In genomic region chr7:16695621-16696237, GRCh38 we compare ENCODE assay signal across 8 cellular contexts. TPM values are rescaled to one million over a fixed set of nuclear protein-coding genes. Genes with fewer than 3 reads are reported as not detected.
DNase-seq lines count a peak whose midpoint lies in the region; FAIRE-seq and TF ChIP-seq lines count a peak whose summit lies in the region.

No MANE protein-coding gene starts in this region.

- no peak overlapping the region for H3K4me3 ChIP-seq in bronchial epithelial cell (ENCODE audit: low read depth, low read length)

- TF ChIP-seq CTCF in bronchial epithelial cell (IDR thresholded peaks at IDR 0.05; ENCODE audit: insufficient read depth, low read length, severe bottlenecking) = peak; percentile 36

- peaks cover 53% of the 10 kb centered on the region for H3K36me3 Mint-ChIP-seq in activated CD4-positive, alpha-beta memory T cell treated with anti-CD3 and anti-CD28 coated beads, Interleukin-2, amount 10 ng/mL, durations not matched to agents 7 days and 5 days (ENCODE audit: low read depth)

- CTCF ChIA-PET in activated CD4-positive, alpha-beta memory T cell treated with anti-CD3 and anti-CD28 coated beads, Interleukin-2, amount 10 ng/mL, durations not matched to agents 7 days and 5 days (lab: Charles Lee) = interaction anchor here (0.7 to 1.6 kb wide), 5 partner anchors 8 to 224 kb away, joined by 3 to 8 read pairs (median 5); partner anchors contain the start of gene TSPAN13

- no peaks in the 10 kb centered on the region for H3K27me3 ChIP-seq in bronchial epithelial cell (ENCODE audit: control insufficient read depth, insufficient read depth, low read length)

- H3K27me3 Mint-ChIP-seq in activated CD4-positive, alpha-beta memory T cell treated with anti-CD3 and anti-CD28 coated beads, Interleukin-2, amount 10 ng/mL, durations not matched to agents 7 days and 5 days = no peaks in the 10 kb centered on the region

- no peak for FAIRE-seq in bronchial epithelial cell (lab: Jason Lieb, UNC)

- H3K36me3 ChIP-seq in bronchial epithelial cell (ENCODE audit: control insufficient read depth, insufficient read depth, low read length) = peaks cover 22% of the 10 kb centered on the region

- POLR2A ChIA-PET in activated CD4-positive, alpha-beta memory T cell treated with anti-CD3 and anti-CD28 coated beads, Interleukin-2, amount 10 ng/mL, durations not matched to agents 7 days and 5 days (lab: Charles Lee) = interaction anchor here (1.1 kb wide), 1 partner anchor 50 kb away, joined by 3 read pairs; the partner anchor contains the start of gene ANKMY2

- no peaks in the 10 kb centered on the region for H3K4me1 Mint-ChIP-seq in activated CD4-positive, alpha-beta memory T cell treated with anti-CD3 and anti-CD28 coated beads, Interleukin-2, amount 10 ng/mL, durations not matched to agents 7 days and 5 days

- H3K27ac Mint-ChIP-seq in activated CD4-positive, alpha-beta memory T cell treated with anti-CD3 and anti-CD28 coated beads, Interleukin-2, amount 10 ng/mL, durations not matched to agents 7 days and 5 days = no peak overlapping the region

- no peak overlapping the region for H3K4me3 Mint-ChIP-seq in activated CD4-positive, alpha-beta memory T cell treated with anti-CD3 and anti-CD28 coated beads, Interleukin-2, amount 10 ng/mL, durations not matched to agents 7 days and 5 days

- no peaks in the 10 kb centered on the region for H3K9me3 Mint-ChIP-seq in activated CD4-positive, alpha-beta memory T cell treated with anti-CD3 and anti-CD28 coated beads, Interleukin-2, amount 10 ng/mL, durations not matched to agents 7 days and 5 days

- intact Hi-C loops in posterior cingulate gyrus (cut with DNase I) = loop anchor here (10.0 kb wide), 1 partner anchor 219 kb away; no protein-coding TSS in a partner anchor

- DNase-seq in DMS153 treated with DMSO at 0.1 percent for 48 hours (lab: John Stamatoyannopoulos, UW; ENCODE audit: unreplicated experiment) = peak; percentile 31
- DNase-seq in H4 (ENCODE audit: low spot score) = peak; percentile 78
- peak; percentile 73 for DNase-seq in NCI-H2227 (lab: John Stamatoyannopoulos, UW; ENCODE audit: unreplicated experiment)
- peak; percentile 74 for DNase-seq in bronchial epithelial cell (ENCODE audit: low read depth)
- peak; percentile 66 for DNase-seq in left kidney (ENCODE audit: low read depth, low spot score)
- no peak for DNase-seq in NCI-H1048 (lab: John Stamatoyannopoulos, UW)
- DNase-seq in posterior cingulate gyrus = no peak
- DNase-seq in activated CD4-positive, alpha-beta memory T cell treated with anti-CD3 and anti-CD28 coated beads, Interleukin-2, amount 10 ng/mL, durations not matched to agents 7 days and 5 days = no peak

RNA-seq across cellular contexts. Expression of gene BZW2, which starts 49.7 kb away (rescaled TPM):
- total RNA-seq in H4 (2014; rRNA removed; shearing (Covaris generic)) = 265 and 341 TPM in 2 replicates
- 61.8 and 91.4 TPM in 2 replicates for total RNA-seq in bronchial epithelial cell
- total RNA-seq in activated CD4-positive, alpha-beta memory T cell treated with anti-CD3 and anti-CD28 coated beads, Interleukin-2, amount 10 ng/mL, durations not matched to agents 7 days and 5 days = 10 to 100 TPM; 33.4 to 33.6 TPM

RNA-seq across cellular contexts. Expression of gene ANKMY2, which starts 50.2 kb away (rescaled TPM):
- total RNA-seq in H4 (2014; rRNA removed; shearing (Covaris generic)) = 46.8 and 56.6 TPM in 2 replicates
- total RNA-seq in bronchial epithelial cell = 5.5 and 9.5 TPM in 2 replicates
- total RNA-seq in activated CD4-positive, alpha-beta memory T cell treated with anti-CD3 and anti-CD28 coated beads, Interleukin-2, amount 10 ng/mL, durations not matched to agents 7 days and 5 days = 10 to 100 TPM; 11.7 to 12.3 TPM

RNA-seq across cellular contexts. Expression of gene TSPAN13, which starts 57.8 kb away (rescaled TPM):
- total RNA-seq in H4 (2014; rRNA removed; shearing (Covaris generic)) = 55.0 and 80.5 TPM in 2 replicates
- total RNA-seq in bronchial epithelial cell = 32.6 and 41.6 TPM in 2 replicates
- total RNA-seq in activated CD4-positive, alpha-beta memory T cell treated with anti-CD3 and anti-CD28 coated beads, Interleukin-2, amount 10 ng/mL, durations not matched to agents 7 days and 5 days = under 1 TPM; 0.40 to 0.48 TPM

Comparison
In these comparisons a context has a peak if more than half of its experiments do, and no peak if none do; other contexts are left out.
1. DNase-seq: peak in DMS153 treated with DMSO at 0.1 percent for 48 hours (single experiment), H4 (single experiment), NCI-H2227 (single experiment), bronchial epithelial cell (single experiment) and left kidney (single experiment); none in NCI-H1048 (single experiment), posterior cingulate gyrus (0 of 10) and activated CD4-positive, alpha-beta memory T cell treated with anti-CD3 and anti-CD28 coated beads, Interleukin-2, amount 10 ng/mL, durations not matched to agents 7 days and 5 days (single experiment).
2. RNA of gene TSPAN13, which starts 57.8 kb away (total RNA-seq): 55.0 to 80.5 TPM in H4 and 32.6 to 41.6 TPM in bronchial epithelial cell; 0.40 to 0.48 TPM in activated CD4-positive, alpha-beta memory T cell treated with anti-CD3 and anti-CD28 coated beads, Interleukin-2, amount 10 ng/mL, durations not matched to agents 7 days and 5 days; every median in the first group is over 10 times any median in the second.